In the genomic region with DNA sequence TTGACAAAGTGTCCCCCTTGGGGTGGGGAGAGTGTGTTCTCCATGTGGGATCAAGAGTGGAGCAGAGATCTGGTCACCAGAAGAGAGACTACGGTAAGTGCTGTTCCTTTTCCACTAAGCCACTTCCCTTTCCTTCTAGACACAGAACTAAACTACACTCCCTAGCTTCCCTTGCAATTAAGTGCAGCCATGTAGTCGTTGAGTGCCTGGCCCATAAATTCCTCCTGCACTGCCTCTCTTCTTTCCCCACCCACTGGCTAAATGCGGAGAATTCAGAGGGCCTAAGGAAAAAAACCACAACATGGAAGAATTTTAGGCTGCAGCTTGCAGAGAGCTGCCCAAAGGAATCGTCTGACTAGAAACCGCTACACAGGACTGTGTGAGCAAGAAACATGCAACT, we compare ENCODE assay signal across 2 cellular contexts.
TF ChIP-seq lines count a peak whose summit lies in the region.

No MANE protein-coding gene starts in this region.

TF ChIP-seq in SK-N-SH, 30 proteins besides CTCF, POLR2A, EP300 and RAD21 (continued from another document):
- TF ChIP-seq FOXJ3 (CRISPR knock-in tag; IDR thresholded peaks at IDR 0.05) (no peak), YY1 (IDR thresholded peaks at IDR 0.05; ENCODE audit: low read depth) (no peak), TAF1 (IDR thresholded peaks at IDR 0.05; ENCODE audit: borderline replicate concordance, low read depth, low read length) (no peak), EZH2phosphoT487 (IDR thresholded peaks at IDR 0.05; ENCODE audit: borderline replicate concordance, low read depth) (no peak), GABPA (IDR thresholded peaks at IDR 0.05; ENCODE audit: low read depth) (no peak), RFX5 (IDR thresholded peaks at IDR 0.05; ENCODE audit: low read length) (no peak)
- TF ChIP-seq, protein P1, sequence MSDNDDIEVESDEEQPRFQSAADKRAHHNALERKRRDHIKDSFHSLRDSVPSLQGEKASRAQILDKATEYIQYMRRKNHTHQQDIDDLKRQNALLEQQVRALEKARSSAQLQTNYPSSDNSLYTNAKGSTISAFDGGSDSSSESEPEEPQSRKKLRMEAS (IDR thresholded peaks at IDR 0.05; ENCODE audit: low read depth): no peak

TF ChIP-seq in SK-N-SH treated with all-trans-retinoic acid at 6 μM for 48 hours, 23 proteins besides CTCF, POLR2A, EP300 and RAD21 (continued from another document):
- TF ChIP-seq, protein P2, sequence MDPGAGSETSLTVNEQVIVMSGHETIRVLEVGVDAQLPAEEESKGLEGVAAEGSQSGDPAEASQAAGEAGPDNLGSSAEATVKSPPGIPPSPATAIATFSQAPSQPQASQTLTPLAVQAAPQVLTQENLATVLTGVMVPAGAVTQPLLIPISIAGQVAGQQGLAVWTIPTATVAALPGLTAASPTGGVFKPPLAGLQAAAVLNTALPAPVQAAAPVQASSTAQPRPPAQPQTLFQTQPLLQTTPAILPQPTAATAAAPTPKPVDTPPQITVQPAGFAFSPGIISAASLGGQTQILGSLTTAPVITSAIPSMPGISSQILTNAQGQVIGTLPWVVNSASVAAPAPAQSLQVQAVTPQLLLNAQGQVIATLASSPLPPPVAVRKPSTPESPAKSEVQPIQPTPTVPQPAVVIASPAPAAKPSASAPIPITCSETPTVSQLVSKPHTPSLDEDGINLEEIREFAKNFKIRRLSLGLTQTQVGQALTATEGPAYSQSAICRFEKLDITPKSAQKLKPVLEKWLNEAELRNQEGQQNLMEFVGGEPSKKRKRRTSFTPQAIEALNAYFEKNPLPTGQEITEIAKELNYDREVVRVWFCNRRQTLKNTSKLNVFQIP (CRISPR knock-in tag; IDR thresholded peaks at IDR 0.05; ENCODE audit: borderline replicate concordance, low read depth): no peak
- no peak for TF ChIP-seq ARNTL (CRISPR knock-in tag; IDR thresholded peaks at IDR 0.05; ENCODE audit: borderline replicate concordance, low read depth)
- TF ChIP-seq RARB (CRISPR knock-in tag; IDR thresholded peaks at IDR 0.05): no peak
- no peak for TF ChIP-seq ZNF8 (CRISPR knock-in tag; IDR thresholded peaks at IDR 0.05)
- no peak for TF ChIP-seq ZNF70 (CRISPR knock-in tag; IDR thresholded peaks at IDR 0.05)
- TF ChIP-seq, protein P3, sequence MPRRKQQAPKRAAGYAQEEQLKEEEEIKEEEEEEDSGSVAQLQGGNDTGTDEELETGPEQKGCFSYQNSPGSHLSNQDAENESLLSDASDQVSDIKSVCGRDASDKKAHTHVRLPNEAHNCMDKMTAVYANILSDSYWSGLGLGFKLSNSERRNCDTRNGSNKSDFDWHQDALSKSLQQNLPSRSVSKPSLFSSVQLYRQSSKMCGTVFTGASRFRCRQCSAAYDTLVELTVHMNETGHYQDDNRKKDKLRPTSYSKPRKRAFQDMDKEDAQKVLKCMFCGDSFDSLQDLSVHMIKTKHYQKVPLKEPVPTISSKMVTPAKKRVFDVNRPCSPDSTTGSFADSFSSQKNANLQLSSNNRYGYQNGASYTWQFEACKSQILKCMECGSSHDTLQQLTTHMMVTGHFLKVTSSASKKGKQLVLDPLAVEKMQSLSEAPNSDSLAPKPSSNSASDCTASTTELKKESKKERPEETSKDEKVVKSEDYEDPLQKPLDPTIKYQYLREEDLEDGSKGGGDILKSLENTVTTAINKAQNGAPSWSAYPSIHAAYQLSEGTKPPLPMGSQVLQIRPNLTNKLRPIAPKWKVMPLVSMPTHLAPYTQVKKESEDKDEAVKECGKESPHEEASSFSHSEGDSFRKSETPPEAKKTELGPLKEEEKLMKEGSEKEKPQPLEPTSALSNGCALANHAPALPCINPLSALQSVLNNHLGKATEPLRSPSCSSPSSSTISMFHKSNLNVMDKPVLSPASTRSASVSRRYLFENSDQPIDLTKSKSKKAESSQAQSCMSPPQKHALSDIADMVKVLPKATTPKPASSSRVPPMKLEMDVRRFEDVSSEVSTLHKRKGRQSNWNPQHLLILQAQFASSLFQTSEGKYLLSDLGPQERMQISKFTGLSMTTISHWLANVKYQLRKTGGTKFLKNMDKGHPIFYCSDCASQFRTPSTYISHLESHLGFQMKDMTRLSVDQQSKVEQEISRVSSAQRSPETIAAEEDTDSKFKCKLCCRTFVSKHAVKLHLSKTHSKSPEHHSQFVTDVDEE (CRISPR knock-in tag; IDR thresholded peaks at IDR 0.05): no peak
- TF ChIP-seq ZC3H10 (CRISPR knock-in tag; IDR thresholded peaks at IDR 0.05): no peak
